In the genomic region with DNA sequence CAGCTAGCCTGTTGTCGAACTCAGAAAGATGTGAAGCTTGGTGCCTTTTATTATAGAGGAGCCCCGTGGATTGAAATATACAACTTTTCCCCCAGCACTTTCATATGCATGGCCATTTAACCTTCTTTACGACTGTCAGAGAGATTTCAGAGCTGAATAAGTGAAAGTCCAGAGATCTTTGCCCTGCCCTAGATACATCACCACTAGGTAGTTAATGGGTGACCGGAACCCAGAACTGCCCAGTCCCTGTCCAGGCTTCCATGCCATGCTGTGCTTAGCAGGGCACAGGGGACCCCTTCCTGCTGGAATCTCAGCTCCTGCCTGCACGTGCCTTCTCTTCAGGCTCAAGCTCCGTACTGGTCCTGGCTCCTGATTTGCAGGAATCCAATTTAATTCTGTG, we compare ENCODE assay signal across 21 cellular contexts. TPM values are rescaled to one million over a fixed set of nuclear protein-coding genes. Genes with fewer than 3 reads are reported as not detected.
A peak's percentile ranks its signal among the peaks of the same experiment; 100 is the strongest.
DNase-seq lines count a peak whose midpoint lies in the region; ATAC-seq and TF ChIP-seq lines count a peak whose summit lies in the region.
"Had no signal": no experiment of that assay in that cellular context is flagged by ENCODE, and none has a peak within 500 bp of the region (broad histone marks: within the 10 kb centered on the region; RNA-seq: fewer than 3 reads in every experiment).

No MANE protein-coding gene starts in this region.

- H3K27me3 ChIP-seq in right atrium auricular region, result no peaks in the 10 kb centered on the region
- H3K27me3 ChIP-seq in psoas muscle (ENCODE audit: insufficient read depth in 3 of 3, low read length in 2 of 3), result no peaks in the 10 kb centered on the region
- H3K27me3 ChIP-seq: BE2C, MG63 had no signal

- WGBS in psoas muscle, 3 donors, result 54 to 69% (median 57%) methylated on average over 6 of the region's 6 CpGs

- H3K4me3 ChIP-seq in right atrium auricular region, result no peak overlapping the region
- H3K4me3 ChIP-seq in psoas muscle, result no peak overlapping the region
- H3K4me3 ChIP-seq: K562, MG63, SK-N-MC had no signal

- no peak for ATAC-seq in Right ventricle myocardium inferior
- ATAC-seq in left lobe of liver, result peak; percentile 95
- ATAC-seq in psoas muscle, result no peak
- ATAC-seq: K562 had no signal

- no peak for DNase-seq in right atrium auricular region (ENCODE audit: low spot score)
- DNase-seq in Right ventricle myocardium inferior (ENCODE audit: missing footprints), result no peak
- peak; percentile 58 for DNase-seq in left lobe of liver (ENCODE audit: low spot score)
- DNase-seq in psoas muscle, result no peak
- DNase-seq in superior temporal gyrus (ENCODE audit: extremely low spot score), result no peak
- no peak for DNase-seq in GM20000 (ENCODE audit: low spot score)
- DNase-seq in SIG-M5 (lab: John Stamatoyannopoulos, UW), result no peak
- DNase-seq: BE2C, EL, GF-D8, HFFc6, MG63, NCI-H1417, NCI-H187, NCI-H446 treated with DMSO at 0.1 percent for 48 hours, NCI-H526 treated with DMSO at 0.1 percent for 48 hours, OCI-M1, SHP77 had no signal

- intact Hi-C loops in Right ventricle myocardium inferior (cut with DNase I), result loop anchor here (10.0 kb wide), 1 partner anchor 195 kb away; no protein-coding TSS in a partner anchor
- intact Hi-C loops in psoas muscle (cut with DNase I), result loop anchor here in 1 of 2 donors (5.0 to 10.0 kb wide), 2 partner anchors 33 to 125 kb away; a partner anchor contains a TSS

- H3K9me3 ChIP-seq in right atrium auricular region, result no peaks in the 10 kb centered on the region
- H3K9me3 ChIP-seq in psoas muscle, result no peaks in the 10 kb centered on the region
- H3K9me3 ChIP-seq: BE2C, MG63 had no signal

- H3K27ac ChIP-seq in right atrium auricular region (peak overlapping the region; percentile 93 to 98), psoas muscle (peak overlapping the region; percentile 82)
- H3K27ac ChIP-seq: SK-N-MC had no signal

- H3K4me1 ChIP-seq in right atrium auricular region, result peaks cover 0 to 82% of the 10 kb centered on the region in 2 donors
- peaks cover 88% of the 10 kb centered on the region for H3K4me1 ChIP-seq in psoas muscle
- H3K4me1 ChIP-seq: BE2C had no signal

- H3K36me3 ChIP-seq in right atrium auricular region (peaks cover 16% of the 10 kb centered on the region), psoas muscle (ENCODE audit: insufficient read depth in 1 of 2, low read depth in 1 of 2) (peaks cover 0 to 16% of the 10 kb centered on the region in 2 donors)
- H3K36me3 ChIP-seq: BE2C, MG63 had no signal

- TF ChIP-seq CTCF in right atrium auricular region (IDR thresholded peaks at IDR 0.05) (no peak), psoas muscle (IDR thresholded peaks at IDR 0.05) (no peak), GM20000 (IDR thresholded peaks at IDR 0.05; ENCODE audit: extremely low read depth, missing control alignments) (no peak)

RNA-seq across cellular contexts. Expression of a gene that starts 32.2 kb away (rescaled TPM):
- total RNA-seq in right atrium auricular region (100 to 1,000 TPM; 295 to 466 TPM), Right ventricle myocardium inferior (419 TPM), left lobe of liver (0.15 TPM), psoas muscle (100 to 1,000 TPM; 305 to 552 (median 476) TPM)
- 100 to 1,000 TPM; 196 to 276 (median 206) TPM for polyA plus RNA-seq in psoas muscle
- total RNA-seq: HFFc6, K562, LHCN-M2 had no signal

Comparison
In these comparisons a context has a peak if more than half of its experiments do, and no peak if none do; other contexts are left out.
1. RNA of a gene that starts 32.2 kb away (total RNA-seq): 305 to 552 TPM in psoas muscle, 295 to 466 TPM in right atrium auricular region and 419 TPM in Right ventricle myocardium inferior (single experiment); 0.15 TPM in left lobe of liver (single experiment); every median in the first group is over 100 times any median in the second.